In genomic region chr14:21055473-21056117, GRCh38 we compare ENCODE assay signal across 1 cellular context.
TF ChIP-seq lines count a peak whose summit lies in the region.

No MANE protein-coding gene starts in this region.

TF ChIP-seq in IMR-90, 13 proteins besides CTCF, POLR2A, EP300 and RAD21 (continued from another document):
- TF ChIP-seq, protein P1, sequence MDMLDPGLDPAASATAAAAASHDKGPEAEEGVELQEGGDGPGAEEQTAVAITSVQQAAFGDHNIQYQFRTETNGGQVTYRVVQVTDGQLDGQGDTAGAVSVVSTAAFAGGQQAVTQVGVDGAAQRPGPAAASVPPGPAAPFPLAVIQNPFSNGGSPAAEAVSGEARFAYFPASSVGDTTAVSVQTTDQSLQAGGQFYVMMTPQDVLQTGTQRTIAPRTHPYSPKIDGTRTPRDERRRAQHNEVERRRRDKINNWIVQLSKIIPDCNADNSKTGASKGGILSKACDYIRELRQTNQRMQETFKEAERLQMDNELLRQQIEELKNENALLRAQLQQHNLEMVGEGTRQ (IDR thresholded peaks at IDR 0.05; ENCODE audit: low read depth, low read length) = no peak
